1 cellular context compared by ENCODE assay signal in the genomic region with DNA sequence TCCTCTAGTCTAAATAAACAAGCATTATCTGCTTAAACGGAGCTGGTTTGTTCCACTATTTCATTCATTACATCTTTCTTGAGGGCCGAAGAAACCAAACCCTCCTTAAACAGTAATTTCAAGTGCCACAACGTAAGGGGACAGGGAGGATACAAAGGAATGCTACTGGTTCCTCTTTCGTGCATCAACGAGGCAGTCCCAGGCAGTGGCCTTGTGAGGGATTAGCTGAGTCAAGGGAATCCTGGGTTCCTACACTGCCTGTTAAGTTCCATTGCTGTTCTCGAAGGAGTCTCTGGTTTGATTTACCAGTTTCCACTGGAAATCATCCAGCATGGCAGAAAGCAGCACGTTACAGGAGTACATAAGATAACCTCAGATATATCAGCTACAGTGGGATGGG.
TF ChIP-seq lines count a peak whose summit lies in the region.

No MANE protein-coding gene starts in this region.

TF ChIP-seq in HepG2, 621 proteins besides CTCF, POLR2A, EP300 and RAD21:
- TF ChIP-seq ZSCAN31 (CRISPR knock-in tag; IDR thresholded peaks at IDR 0.05; ENCODE audit: low read depth) (no peak), KDM3A (CRISPR knock-in tag; IDR thresholded peaks at IDR 0.05; ENCODE audit: low read depth) (no peak), HOXA7 (CRISPR knock-in tag; IDR thresholded peaks at IDR 0.05) (no peak), ADNP (CRISPR knock-in tag; IDR thresholded peaks at IDR 0.05) (no peak), ISL2 (CRISPR knock-in tag; IDR thresholded peaks at IDR 0.05) (no peak), SMARCC2 (IDR thresholded peaks at IDR 0.05) (no peak), ZNF660 (CRISPR knock-in tag; IDR thresholded peaks at IDR 0.05; ENCODE audit: borderline replicate concordance, low read depth) (no peak), DNMT3B (CRISPR knock-in tag; conservative IDR thresholded peaks at IDR 0.05) (no peak), HNRNPLL (IDR thresholded peaks at IDR 0.05; ENCODE audit: low read depth, low read length, poor library complexity, severe bottlenecking) (no peak), ELF4 (CRISPR knock-in tag; IDR thresholded peaks at IDR 0.05; ENCODE audit: borderline replicate concordance) (no peak), GATAD2A (CRISPR knock-in tag; IDR thresholded peaks at IDR 0.05) (no peak), ZNF317 (CRISPR knock-in tag; IDR thresholded peaks at IDR 0.05) (no peak), ZNF510 (CRISPR knock-in tag; IDR thresholded peaks at IDR 0.05; ENCODE audit: low read depth) (no peak)
- TF ChIP-seq, protein P1, sequence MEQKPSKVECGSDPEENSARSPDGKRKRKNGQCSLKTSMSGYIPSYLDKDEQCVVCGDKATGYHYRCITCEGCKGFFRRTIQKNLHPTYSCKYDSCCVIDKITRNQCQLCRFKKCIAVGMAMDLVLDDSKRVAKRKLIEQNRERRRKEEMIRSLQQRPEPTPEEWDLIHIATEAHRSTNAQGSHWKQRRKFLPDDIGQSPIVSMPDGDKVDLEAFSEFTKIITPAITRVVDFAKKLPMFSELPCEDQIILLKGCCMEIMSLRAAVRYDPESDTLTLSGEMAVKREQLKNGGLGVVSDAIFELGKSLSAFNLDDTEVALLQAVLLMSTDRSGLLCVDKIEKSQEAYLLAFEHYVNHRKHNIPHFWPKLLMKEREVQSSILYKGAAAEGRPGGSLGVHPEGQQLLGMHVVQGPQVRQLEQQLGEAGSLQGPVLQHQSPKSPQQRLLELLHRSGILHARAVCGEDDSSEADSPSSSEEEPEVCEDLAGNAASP (CRISPR knock-in tag; IDR thresholded peaks at IDR 0.05; ENCODE audit: borderline replicate concordance): no peak
- TF ChIP-seq, protein P2, sequence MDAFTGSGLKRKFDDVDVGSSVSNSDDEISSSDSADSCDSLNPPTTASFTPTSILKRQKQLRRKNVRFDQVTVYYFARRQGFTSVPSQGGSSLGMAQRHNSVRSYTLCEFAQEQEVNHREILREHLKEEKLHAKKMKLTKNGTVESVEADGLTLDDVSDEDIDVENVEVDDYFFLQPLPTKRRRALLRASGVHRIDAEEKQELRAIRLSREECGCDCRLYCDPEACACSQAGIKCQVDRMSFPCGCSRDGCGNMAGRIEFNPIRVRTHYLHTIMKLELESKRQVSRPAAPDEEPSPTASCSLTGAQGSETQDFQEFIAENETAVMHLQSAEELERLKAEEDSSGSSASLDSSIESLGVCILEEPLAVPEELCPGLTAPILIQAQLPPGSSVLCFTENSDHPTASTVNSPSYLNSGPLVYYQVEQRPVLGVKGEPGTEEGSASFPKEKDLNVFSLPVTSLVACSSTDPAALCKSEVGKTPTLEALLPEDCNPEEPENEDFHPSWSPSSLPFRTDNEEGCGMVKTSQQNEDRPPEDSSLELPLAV (CRISPR knock-in tag; conservative IDR thresholded peaks at IDR 0.05; ENCODE audit: low read depth): no peak
- TF ChIP-seq, protein P3, sequence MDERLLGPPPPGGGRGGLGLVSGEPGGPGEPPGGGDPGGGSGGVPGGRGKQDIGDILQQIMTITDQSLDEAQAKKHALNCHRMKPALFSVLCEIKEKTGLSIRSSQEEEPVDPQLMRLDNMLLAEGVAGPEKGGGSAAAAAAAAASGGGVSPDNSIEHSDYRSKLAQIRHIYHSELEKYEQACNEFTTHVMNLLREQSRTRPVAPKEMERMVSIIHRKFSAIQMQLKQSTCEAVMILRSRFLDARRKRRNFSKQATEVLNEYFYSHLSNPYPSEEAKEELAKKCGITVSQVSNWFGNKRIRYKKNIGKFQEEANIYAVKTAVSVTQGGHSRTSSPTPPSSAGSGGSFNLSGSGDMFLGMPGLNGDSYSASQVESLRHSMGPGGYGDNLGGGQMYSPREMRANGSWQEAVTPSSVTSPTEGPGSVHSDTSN (CRISPR knock-in tag; IDR thresholded peaks at IDR 0.05): no peak
- TF ChIP-seq, protein P4, sequence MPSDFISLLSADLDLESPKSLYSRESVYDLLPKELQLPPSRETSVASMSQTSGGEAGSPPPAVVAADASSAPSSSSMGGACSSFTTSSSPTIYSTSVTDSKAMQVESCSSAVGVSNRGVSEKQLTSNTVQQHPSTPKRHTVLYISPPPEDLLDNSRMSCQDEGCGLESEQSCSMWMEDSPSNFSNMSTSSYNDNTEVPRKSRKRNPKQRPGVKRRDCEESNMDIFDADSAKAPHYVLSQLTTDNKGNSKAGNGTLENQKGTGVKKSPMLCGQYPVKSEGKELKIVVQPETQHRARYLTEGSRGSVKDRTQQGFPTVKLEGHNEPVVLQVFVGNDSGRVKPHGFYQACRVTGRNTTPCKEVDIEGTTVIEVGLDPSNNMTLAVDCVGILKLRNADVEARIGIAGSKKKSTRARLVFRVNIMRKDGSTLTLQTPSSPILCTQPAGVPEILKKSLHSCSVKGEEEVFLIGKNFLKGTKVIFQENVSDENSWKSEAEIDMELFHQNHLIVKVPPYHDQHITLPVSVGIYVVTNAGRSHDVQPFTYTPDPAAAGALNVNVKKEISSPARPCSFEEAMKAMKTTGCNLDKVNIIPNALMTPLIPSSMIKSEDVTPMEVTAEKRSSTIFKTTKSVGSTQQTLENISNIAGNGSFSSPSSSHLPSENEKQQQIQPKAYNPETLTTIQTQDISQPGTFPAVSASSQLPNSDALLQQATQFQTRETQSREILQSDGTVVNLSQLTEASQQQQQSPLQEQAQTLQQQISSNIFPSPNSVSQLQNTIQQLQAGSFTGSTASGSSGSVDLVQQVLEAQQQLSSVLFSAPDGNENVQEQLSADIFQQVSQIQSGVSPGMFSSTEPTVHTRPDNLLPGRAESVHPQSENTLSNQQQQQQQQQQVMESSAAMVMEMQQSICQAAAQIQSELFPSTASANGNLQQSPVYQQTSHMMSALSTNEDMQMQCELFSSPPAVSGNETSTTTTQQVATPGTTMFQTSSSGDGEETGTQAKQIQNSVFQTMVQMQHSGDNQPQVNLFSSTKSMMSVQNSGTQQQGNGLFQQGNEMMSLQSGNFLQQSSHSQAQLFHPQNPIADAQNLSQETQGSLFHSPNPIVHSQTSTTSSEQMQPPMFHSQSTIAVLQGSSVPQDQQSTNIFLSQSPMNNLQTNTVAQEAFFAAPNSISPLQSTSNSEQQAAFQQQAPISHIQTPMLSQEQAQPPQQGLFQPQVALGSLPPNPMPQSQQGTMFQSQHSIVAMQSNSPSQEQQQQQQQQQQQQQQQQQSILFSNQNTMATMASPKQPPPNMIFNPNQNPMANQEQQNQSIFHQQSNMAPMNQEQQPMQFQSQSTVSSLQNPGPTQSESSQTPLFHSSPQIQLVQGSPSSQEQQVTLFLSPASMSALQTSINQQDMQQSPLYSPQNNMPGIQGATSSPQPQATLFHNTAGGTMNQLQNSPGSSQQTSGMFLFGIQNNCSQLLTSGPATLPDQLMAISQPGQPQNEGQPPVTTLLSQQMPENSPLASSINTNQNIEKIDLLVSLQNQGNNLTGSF (CRISPR knock-in tag; IDR thresholded peaks at IDR 0.05): no peak
- TF ChIP-seq, protein P5, sequence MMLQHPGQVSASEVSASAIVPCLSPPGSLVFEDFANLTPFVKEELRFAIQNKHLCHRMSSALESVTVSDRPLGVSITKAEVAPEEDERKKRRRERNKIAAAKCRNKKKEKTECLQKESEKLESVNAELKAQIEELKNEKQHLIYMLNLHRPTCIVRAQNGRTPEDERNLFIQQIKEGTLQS (CRISPR knock-in tag; IDR thresholded peaks at IDR 0.05): no peak
- TF ChIP-seq, protein P6, sequence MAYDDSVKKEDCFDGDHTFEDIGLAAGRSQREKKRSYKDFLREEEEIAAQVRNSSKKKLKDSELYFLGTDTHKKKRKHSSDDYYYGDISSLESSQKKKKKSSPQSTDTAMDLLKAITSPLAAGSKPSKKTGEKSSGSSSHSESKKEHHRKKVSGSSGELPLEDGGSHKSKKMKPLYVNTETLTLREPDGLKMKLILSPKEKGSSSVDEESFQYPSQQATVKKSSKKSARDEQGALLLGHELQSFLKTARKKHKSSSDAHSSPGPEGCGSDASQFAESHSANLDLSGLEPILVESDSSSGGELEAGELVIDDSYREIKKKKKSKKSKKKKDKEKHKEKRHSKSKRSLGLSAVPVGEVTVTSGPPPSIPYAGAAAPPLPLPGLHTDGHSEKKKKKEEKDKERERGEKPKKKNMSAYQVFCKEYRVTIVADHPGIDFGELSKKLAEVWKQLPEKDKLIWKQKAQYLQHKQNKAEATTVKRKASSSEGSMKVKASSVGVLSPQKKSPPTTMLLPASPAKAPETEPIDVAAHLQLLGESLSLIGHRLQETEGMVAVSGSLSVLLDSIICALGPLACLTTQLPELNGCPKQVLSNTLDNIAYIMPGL (CRISPR knock-in tag; IDR thresholded peaks at IDR 0.05; ENCODE audit: borderline replicate concordance in 1 of 2, low read depth in 1 of 2): no peak
- TF ChIP-seq, protein P7, sequence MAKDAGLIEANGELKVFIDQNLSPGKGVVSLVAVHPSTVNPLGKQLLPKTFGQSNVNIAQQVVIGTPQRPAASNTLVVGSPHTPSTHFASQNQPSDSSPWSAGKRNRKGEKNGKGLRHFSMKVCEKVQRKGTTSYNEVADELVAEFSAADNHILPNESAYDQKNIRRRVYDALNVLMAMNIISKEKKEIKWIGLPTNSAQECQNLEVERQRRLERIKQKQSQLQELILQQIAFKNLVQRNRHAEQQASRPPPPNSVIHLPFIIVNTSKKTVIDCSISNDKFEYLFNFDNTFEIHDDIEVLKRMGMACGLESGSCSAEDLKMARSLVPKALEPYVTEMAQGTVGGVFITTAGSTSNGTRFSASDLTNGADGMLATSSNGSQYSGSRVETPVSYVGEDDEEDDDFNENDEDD (CRISPR knock-in tag; IDR thresholded peaks at IDR 0.05; ENCODE audit: borderline replicate concordance): no peak
